Comparison of ENCODE assay signal across 19 cellular contexts in genomic region chr13:51675385-51675784, GRCh38.
DNase-seq lines count a peak whose midpoint lies in the region; ATAC-seq, FAIRE-seq and TF ChIP-seq lines count a peak whose summit lies in the region.
"Had no signal": no experiment of that assay in that cellular context is flagged by ENCODE, and none has a peak within 500 bp of the region (broad histone marks: within the 10 kb centered on the region; RNA-seq: fewer than 3 reads in every experiment).

No MANE protein-coding gene starts in this region.

- H3K27me3 ChIP-seq in GM23338 (ENCODE audit: insufficient read depth) = no peaks in the 10 kb centered on the region
- H3K27me3 ChIP-seq: BLaER1 treated with 17β-estradiol and CSF1 and Interleukin-3, amounts not matched to agents 10 nM and 100 nM had no signal

- 0 out of 3 replicates have a peak, but pooled peaks have one; percentile 24 for ATAC-seq in GM23338
- no peak for ATAC-seq in WTC11
- ATAC-seq in esophagus mucosa = peak; percentile 80
- ATAC-seq: A549 had no signal

- no peaks in the 10 kb centered on the region for H3K27me3 Mint-ChIP-seq in GM23338 (ENCODE audit: insufficient read depth, low read depth, poor library complexity)
- H3K27me3 Mint-ChIP-seq in WTC11 (ENCODE audit: low read depth) = no peaks in the 10 kb centered on the region

- peaks cover 11% of the 10 kb centered on the region for H4K20me1 ChIP-seq in GM23338 (replicated peaks; ENCODE audit: insufficient read depth)

- H3K4me1 ChIP-seq in GM23338 (ENCODE audit: insufficient read depth) = peaks cover 19% of the 10 kb centered on the region

- peaks cover 3% of the 10 kb centered on the region; the same call in 2 of the 3 replicates for H3K9me3 Mint-ChIP-seq in GM23338
- H3K9me3 Mint-ChIP-seq in WTC11 = peaks cover 9% of the 10 kb centered on the region

- TF ChIP-seq POLR2A in H54 (IDR thresholded peaks at IDR 0.05; ENCODE audit: low read depth, low read length) = no peak

- H3K4me2 ChIP-seq in GM23338 = no peak overlapping the region
- H3K4me2 ChIP-seq: A549; BLaER1 treated with 17β-estradiol and CSF1 and Interleukin-3, amounts not matched to agents 10 nM and 100 nM had no signal

- FAIRE-seq in H54 (lab: Jason Lieb, UNC) = no peak
- FAIRE-seq: A549, GM19239 had no signal

- no peaks in the 10 kb centered on the region for H3F3A ChIP-seq in GM23338 (replicated peaks; ENCODE audit: low read depth)

- no peak for TF ChIP-seq CTCF in GM23338 (conservative IDR thresholded peaks at IDR 0.05; ENCODE audit: low read depth in 2 of 2)
- no peak for TF ChIP-seq CTCF in WTC11 (IDR thresholded peaks at IDR 0.05)
- no peak for TF ChIP-seq CTCF in foreskin fibroblast (IDR thresholded peaks at IDR 0.05; ENCODE audit: low read depth, low read length)

- H3K79me2 ChIP-seq in GM23338 (replicated peaks; ENCODE audit: insufficient read depth) = peaks cover 59% of the 10 kb centered on the region

- H3K4me3 ChIP-seq in GM23338 = no peak overlapping the region
- no peak overlapping the region for H3K4me3 ChIP-seq in skin epidermis
- no peak overlapping the region for H3K4me3 ChIP-seq in foreskin fibroblast (ENCODE audit: low read depth in 1 of 2, low read length in 2 of 2)
- H3K4me3 ChIP-seq: A549; BLaER1 treated with 17β-estradiol and CSF1 and Interleukin-3, amounts not matched to agents 10 nM and 100 nM had no signal

- no peak overlapping the region for H3K4me3 Mint-ChIP-seq in GM23338
- H3K4me3 Mint-ChIP-seq in WTC11 = no peak overlapping the region

- POLR2A ChIA-PET in WTC11 (lab: Charles Lee) = no interaction called here

- H3K27ac Mint-ChIP-seq in GM23338 (no peak overlapping the region; the same call in 1 of the 2 replicates), WTC11 (0 out of 2 replicates have a peak overlapping the region, but pooled peaks have one; percentile 18)

- no peak overlapping the region for H2AFZ ChIP-seq in GM23338

- DNase-seq in GM23338 (ENCODE audit: low spot score) (no peak), WTC11 (ENCODE audit: low spot score) (no peak), GM19238 (ENCODE audit: insufficient read length, low spot score) (no peak), foreskin fibroblast (no peak), NCI-H2196 treated with DMSO at 0.1 percent for 48 hours (lab: John Stamatoyannopoulos, UW; ENCODE audit: unreplicated experiment) (no peak), H54 (ENCODE audit: insufficient read length, low spot score) (no peak)
- DNase-seq: DMS 273 treated with DMSO at 0.1 percent for 48 hours, EL, MM.1S, NCI-H1092 treated with DMSO at 0.1 percent for 48 hours, NCI-H187, NCI-H446 treated with DMSO at 0.1 percent for 48 hours, OCI-M1, RPMI8226 had no signal

- peaks cover 37% of the 10 kb centered on the region for H3K4me1 Mint-ChIP-seq in GM23338
- peaks cover 35% of the 10 kb centered on the region for H3K4me1 Mint-ChIP-seq in WTC11

- CTCF ChIA-PET in WTC11 (lab: Charles Lee) = no interaction called here

- H3K36me3 ChIP-seq in GM23338 (ENCODE audit: insufficient read depth) = no peaks in the 10 kb centered on the region

- H3K36me3 Mint-ChIP-seq in GM23338 (ENCODE audit: low read depth) (peaks cover 5% of the 10 kb centered on the region), WTC11 (peaks cover 8% of the 10 kb centered on the region)

- no peaks in the 10 kb centered on the region for H3K9me2 ChIP-seq in GM23338 (ENCODE audit: insufficient read depth)

- no peak overlapping the region for H3K27ac ChIP-seq in GM23338 (ENCODE audit: low read depth)
- peak overlapping the region in 19 of 21 experiments; percentile 37 to 80 (median 71) for H3K27ac ChIP-seq in skin epidermis
- H3K27ac ChIP-seq: BLaER1 treated with 17β-estradiol and CSF1 and Interleukin-3, amounts not matched to agents 10 nM and 100 nM had no signal

TF ChIP-seq in GM23338, 12 proteins besides CTCF, POLR2A, EP300 and RAD21:
- TF ChIP-seq ETS1 (IDR thresholded peaks at IDR 0.05) (no peak), NANOG (IDR thresholded peaks at IDR 0.05; ENCODE audit: borderline replicate concordance) (no peak)

TF ChIP-seq in WTC11, 78 proteins besides CTCF, POLR2A, EP300 and RAD21:
- TF ChIP-seq ZNF232 (CRISPR knock-in tag; IDR thresholded peaks at IDR 0.05) (no peak), E2F4 (CRISPR knock-in tag; IDR thresholded peaks at IDR 0.05; ENCODE audit: borderline replicate concordance, low read depth) (no peak), PRDM15 (CRISPR knock-in tag; IDR thresholded peaks at IDR 0.05) (no peak), KAT7 (CRISPR knock-in tag; IDR thresholded peaks at IDR 0.05; ENCODE audit: borderline replicate concordance) (no peak), ATF3 (CRISPR knock-in tag; conservative IDR thresholded peaks at IDR 0.05) (no peak), ZNF512 (CRISPR knock-in tag; IDR thresholded peaks at IDR 0.05; ENCODE audit: borderline replicate concordance) (no peak), SMAD3 (CRISPR knock-in tag; IDR thresholded peaks at IDR 0.05; ENCODE audit: borderline replicate concordance) (no peak), ESRRA (CRISPR knock-in tag; IDR thresholded peaks at IDR 0.05; ENCODE audit: borderline replicate concordance) (no peak), ZNF425 (CRISPR knock-in tag; conservative IDR thresholded peaks at IDR 0.05) (no peak), TEAD4 (CRISPR knock-in tag; IDR thresholded peaks at IDR 0.05) (no peak), PRRX2 (CRISPR knock-in tag; IDR thresholded peaks at IDR 0.05) (no peak), ETV6 (CRISPR knock-in tag; IDR thresholded peaks at IDR 0.05) (no peak)
